Comparison of ENCODE assay signal across 31 cellular contexts in genomic region chr2:142724186-142724585, GRCh38.
DNase-seq lines count a peak whose midpoint lies in the region; ATAC-seq and TF ChIP-seq lines count a peak whose summit lies in the region.
"Had no signal": no experiment of that assay in that cellular context is flagged by ENCODE, and none has a peak within 500 bp of the region (broad histone marks: within the 10 kb centered on the region; RNA-seq: fewer than 3 reads in every experiment).

No MANE protein-coding gene starts in this region.

- no peaks in the 10 kb centered on the region for H3K36me3 ChIP-seq in MM.1S (replicated peaks; ENCODE audit: insufficient read depth, low read length)
- H3K36me3 ChIP-seq: BLaER1 treated with 17β-estradiol and CSF1 and Interleukin-3, amounts not matched to agents 10 nM and 100 nM; neural progenitor cell; upper lobe of right lung had no signal

- no peak overlapping the region for H3K4me2 ChIP-seq in MM.1S (ENCODE audit: low read depth, low read length)
- H3K4me2 ChIP-seq: BLaER1 treated with 17β-estradiol and CSF1 and Interleukin-3, amounts not matched to agents 10 nM and 100 nM; neural progenitor cell had no signal

- peak; percentile 10 for DNase-seq in choroid plexus epithelial cell (ENCODE audit: low read depth)
- DNase-seq in ACHN = no peak
- no peak for DNase-seq in GM13976 (ENCODE audit: low spot score)
- no peak for DNase-seq in MM.1S
- DNase-seq in NCI-H69 (lab: John Stamatoyannopoulos, UW) = no peak
- DNase-seq: activated CD4-positive, alpha-beta T cell treated with anti-CD3 and anti-CD28 coated beads for 4 hours; activated gamma-delta T cell treated with Interleukin-2 at 50 U/mL for 16 hours; activated naive CD8-positive, alpha-beta T cell treated with anti-CD3 and anti-CD28 coated beads, Interleukin-2, amount 50 U/mL, for 24 hours; activated T-cell treated with anti-CD3 and anti-CD28 coated beads, Interleukin-2, amount 50 U/mL, for 1 hour; caudate nucleus; dorsolateral prefrontal cortex; hypothalamus; immature natural killer cell; left colon; NCI-H1436; NCI-H82; posterior cingulate gyrus; stimulated activated CD4-positive, alpha-beta T cell treated with anti-CD3 and anti-CD28 coated beads, Interleukin-12 subunit alpha, Interleukin-12 subunit beta, amount 100 ng/mL, for 4 hours; stimulated activated CD4-positive, alpha-beta T cell treated with anti-CD3 and anti-CD28 coated beads, Interleukin-4, amount 100 ng/mL, for 1 hour; substantia nigra; T-helper 2 cell; upper lobe of right lung had no signal

- no peaks in the 10 kb centered on the region for H4K20me1 ChIP-seq in MM.1S (ENCODE audit: insufficient read depth, low read length)
- H4K20me1 ChIP-seq: BLaER1 treated with 17β-estradiol and CSF1 and Interleukin-3, amounts not matched to agents 10 nM and 100 nM had no signal

- H3K9ac ChIP-seq in MM.1S (ENCODE audit: low read length) = no peak overlapping the region
- H3K9ac ChIP-seq: BLaER1 treated with 17β-estradiol and CSF1 and Interleukin-3, amounts not matched to agents 10 nM and 100 nM; neural progenitor cell had no signal

- H3K9me3 ChIP-seq in MM.1S (replicated peaks; ENCODE audit: insufficient read depth, low read length) = no peaks in the 10 kb centered on the region
- H3K9me3 ChIP-seq: upper lobe of right lung had no signal

- no peaks in the 10 kb centered on the region for H3K4me1 ChIP-seq in MM.1S (ENCODE audit: low read length)
- H3K4me1 ChIP-seq: BLaER1 treated with 17β-estradiol and CSF1 and Interleukin-3, amounts not matched to agents 10 nM and 100 nM; neural progenitor cell; upper lobe of right lung had no signal

- no peaks in the 10 kb centered on the region for H3K27me3 ChIP-seq in MM.1S (replicated peaks; ENCODE audit: insufficient read depth, low read length)
- H3K27me3 ChIP-seq: BLaER1 treated with 17β-estradiol and CSF1 and Interleukin-3, amounts not matched to agents 10 nM and 100 nM; dorsolateral prefrontal cortex; neural progenitor cell; upper lobe of right lung had no signal

- no peaks in the 10 kb centered on the region for H3F3A ChIP-seq in MM.1S (ENCODE audit: insufficient read depth, low read length)

- TF ChIP-seq CTCF in choroid plexus epithelial cell (conservative IDR thresholded peaks at IDR 0.05; ENCODE audit: low read depth, low read length) (no peak), GM13976 (IDR thresholded peaks at IDR 0.05; ENCODE audit: borderline replicate concordance, control extremely low read depth, extremely low read depth, insufficient read depth, missing control alignments) (no peak), MM.1S (IDR thresholded peaks at IDR 0.05; ENCODE audit: low read length) (no peak)

- H3K9me2 ChIP-seq in MM.1S (replicated peaks; ENCODE audit: insufficient read depth, low read length) = no peaks in the 10 kb centered on the region

- H3K79me2 ChIP-seq in MM.1S (ENCODE audit: low read length) = no peaks in the 10 kb centered on the region

- in situ Hi-C loops in ACHN (cut with HindIII; ENCODE audit: low pct_ligation_motif_present, low pct_unique_long_range_greater_than_20kb, low sequenced_read_pairs) (no loop called here), GM13976 (cut with MboI; ENCODE audit: low sequenced_read_pairs, unreplicated experiment) (no loop called here)

- no peak overlapping the region for H2AFZ ChIP-seq in MM.1S (ENCODE audit: low read length)
- H2AFZ ChIP-seq: neural progenitor cell had no signal

- ATAC-seq in GM18519 (IDR thresholded peaks at IDR 0.05; ENCODE audit: low FRiP score, unreplicated experiment) = peak; percentile 32
- peak; percentile 30 for ATAC-seq in HG02870 (IDR thresholded peaks at IDR 0.05; ENCODE audit: unreplicated experiment)
- peak; percentile 40 for ATAC-seq in HG03520 (IDR thresholded peaks at IDR 0.05; ENCODE audit: unreplicated experiment)
- ATAC-seq: activated naive CD8-positive, alpha-beta T cell treated with anti-CD3 and anti-CD28 coated beads, Interleukin-2, amount 50 U/mL, for 24 hours; left colon; sciatic nerve; stimulated activated memory B cell treated with anti-CD40 and anti-IgM and Interleukin-4, amounts not matched to agents 10 μg/mL and 1 μg/mL and 100 μg/mL, for 72 hours had no signal

- H3K4me3 ChIP-seq in choroid plexus epithelial cell (ENCODE audit: low read depth, low read length) (no peak overlapping the region), MM.1S (ENCODE audit: low read length) (no peak overlapping the region)
- H3K4me3 ChIP-seq: BLaER1 treated with 17β-estradiol and CSF1 and Interleukin-3, amounts not matched to agents 10 nM and 100 nM; dorsolateral prefrontal cortex; neural progenitor cell; SK-N-MC; upper lobe of right lung had no signal

- H3K27ac ChIP-seq in MM.1S (ENCODE audit: low read length) = no peak overlapping the region
- H3K27ac ChIP-seq: BLaER1 treated with 17β-estradiol and CSF1 and Interleukin-3, amounts not matched to agents 10 nM and 100 nM; dorsolateral prefrontal cortex; neural progenitor cell; SK-N-MC; upper lobe of right lung; VCaP had no signal
